14 cellular contexts compared by ENCODE assay signal in the genomic region with DNA sequence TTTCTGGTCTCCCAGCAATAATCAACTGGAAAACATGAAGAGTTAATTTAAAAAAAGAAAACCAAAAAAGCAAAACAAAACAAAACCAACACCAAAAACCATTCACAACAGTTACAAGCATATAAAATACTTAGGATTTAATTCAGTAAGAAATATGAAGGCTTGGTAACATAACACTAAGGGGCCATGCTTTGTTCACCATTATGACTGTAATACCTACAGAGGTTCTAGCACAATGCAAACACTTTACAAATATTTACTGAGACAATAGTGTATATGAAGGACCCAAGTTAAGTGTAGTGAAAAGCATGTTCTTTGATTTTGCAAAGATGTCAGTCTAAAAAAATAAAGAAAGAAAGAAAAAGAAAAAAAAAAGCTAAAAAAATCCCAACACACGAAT.
DNase-seq lines count a peak whose midpoint lies in the region; ATAC-seq and TF ChIP-seq lines count a peak whose summit lies in the region.
"Had no signal": no experiment of that assay in that cellular context is flagged by ENCODE, and none has a peak within 500 bp of the region (broad histone marks: within the 10 kb centered on the region; RNA-seq: fewer than 3 reads in every experiment).

No MANE protein-coding gene starts in this region.

- H3K4me3 ChIP-seq in right atrium auricular region (no peak overlapping the region), thyroid gland (replicated peaks in 1 of 3) (no peak overlapping the region)
- H3K4me3 ChIP-seq: lung, Peyer's patch, smooth muscle cell had no signal

- intact Hi-C loops in thyroid gland (cut with DNase I), result no loop called here

- H3K27ac ChIP-seq in right atrium auricular region (peak overlapping the region; percentile 23 to 60), thyroid gland (peak overlapping the region; percentile 37 to 53 (median 40))
- H3K27ac ChIP-seq: Peyer's patch had no signal

- DNase-seq in NCI-H1092 treated with DMSO at 0.1 percent for 48 hours (lab: John Stamatoyannopoulos, UW) (peak; percentile 93), SHP77 treated with DMSO at 0.1 percent for 48 hours (lab: John Stamatoyannopoulos, UW) (peak; percentile 74), right atrium auricular region (ENCODE audit: low spot score) (no peak), thyroid gland (no peak), pons (ENCODE audit: low spot score) (no peak)
- DNase-seq: activated CD8-positive, alpha-beta memory T cell treated with anti-CD3 and anti-CD28 coated beads, Interleukin-2, amount 10 ng/mL, durations not matched to agents 7 days and 5 days; activated naive CD4-positive, alpha-beta T cell treated with anti-CD3 and anti-CD28 coated beads for 36 hours; Peyer's patch; stimulated activated naive B cell treated with anti-CD40 and anti-IgM and Interleukin-4, amounts not matched to agents 10 μg/mL and 1 μg/mL and 100 μg/mL, for 72 hours had no signal

- TF ChIP-seq CTCF in right atrium auricular region (IDR thresholded peaks at IDR 0.05) (no peak), thyroid gland (IDR thresholded peaks at IDR 0.05) (no peak)

- 98% methylated on average over 1 of the region's 1 CpG for WGBS in thyroid gland, 2 donors

- H3K27me3 ChIP-seq in right atrium auricular region, result no peaks in the 10 kb centered on the region
- no peaks in the 10 kb centered on the region for H3K27me3 ChIP-seq in thyroid gland
- H3K27me3 ChIP-seq: Peyer's patch had no signal

- H3K4me1 ChIP-seq in right atrium auricular region, result peaks cover 0 to 19% of the 10 kb centered on the region in 2 donors
- H3K4me1 ChIP-seq in thyroid gland, result peaks cover 18 to 21% of the 10 kb centered on the region in 2 donors

- ATAC-seq in GM21786 (IDR thresholded peaks at IDR 0.05; ENCODE audit: unreplicated experiment) (no peak), GM19467 (IDR thresholded peaks at IDR 0.05; ENCODE audit: unreplicated experiment) (no peak)
- ATAC-seq: activated CD4-positive, CD25-positive, alpha-beta regulatory T cell treated with anti-CD3 and anti-CD28 coated beads, Interleukin-2, amount 50 U/mL, for 24 hours; activated CD8-positive, alpha-beta memory T cell treated with anti-CD3 and anti-CD28 coated beads, Interleukin-2, amount 10 ng/mL, durations not matched to agents 7 days and 5 days; stimulated activated naive B cell treated with anti-CD40 and anti-IgM and Interleukin-4, amounts not matched to agents 10 μg/mL and 1 μg/mL and 100 μg/mL, for 72 hours had no signal

- H3K36me3 ChIP-seq in right atrium auricular region (peaks cover 14% of the 10 kb centered on the region), thyroid gland (peaks cover 4 to 6% of the 10 kb centered on the region in 2 donors)

- no peak for TF ChIP-seq POLR2A in thyroid gland (IDR thresholded peaks at IDR 0.05)

- H3K9me3 ChIP-seq in right atrium auricular region, result peaks cover 0 to 6% of the 10 kb centered on the region in 2 donors
- H3K9me3 ChIP-seq in thyroid gland, result no peaks in the 10 kb centered on the region
- H3K9me3 ChIP-seq: Peyer's patch had no signal

Comparison
In these comparisons a context has a peak if more than half of its experiments do, and no peak if none do; other contexts are left out.
1. DNase-seq: peak in NCI-H1092 treated with DMSO at 0.1 percent for 48 hours (single experiment) and SHP77 treated with DMSO at 0.1 percent for 48 hours (single experiment); none in right atrium auricular region (single experiment), thyroid gland (0 of 2) and pons (single experiment).